9 cellular contexts compared by ENCODE assay signal in the genomic region with DNA sequence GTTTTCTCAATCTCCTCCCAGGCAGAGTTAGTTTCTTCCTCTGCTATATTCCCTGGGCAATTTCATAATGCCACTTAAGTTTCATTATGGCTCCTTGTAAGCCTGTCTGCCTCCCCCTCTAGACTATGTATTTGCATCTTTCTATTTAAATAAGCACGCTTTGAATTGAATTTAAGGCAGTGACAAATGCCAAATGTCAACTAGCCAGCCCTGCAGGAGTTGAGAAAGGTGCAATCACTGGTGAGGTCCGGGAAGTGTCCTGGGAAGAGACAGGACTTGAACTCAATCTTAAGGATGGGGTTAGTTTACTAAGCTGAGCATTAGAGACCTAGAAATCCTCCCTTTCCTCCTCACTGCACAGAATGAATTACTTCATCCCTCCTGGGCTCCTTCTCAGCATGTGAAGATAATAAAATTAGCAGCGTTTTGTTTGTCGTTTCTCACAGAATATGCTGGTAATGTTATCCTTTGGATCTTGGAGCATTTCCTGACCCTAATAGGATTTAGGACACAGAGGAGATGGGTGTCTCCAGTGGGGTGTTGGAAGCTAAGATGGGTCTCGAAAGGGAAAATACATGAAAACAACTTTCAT. TPM values are rescaled to one million over a fixed set of nuclear protein-coding genes. Genes with fewer than 3 reads are reported as not detected.
DNase-seq lines count a peak whose midpoint lies in the region; ATAC-seq and TF ChIP-seq lines count a peak whose summit lies in the region.
"Had no signal": no experiment of that assay in that cellular context is flagged by ENCODE, and none has a peak within 500 bp of the region (broad histone marks: within the 10 kb centered on the region; RNA-seq: fewer than 3 reads in every experiment).

No MANE protein-coding gene starts in this region.

- no peaks in the 10 kb centered on the region for H3K27me3 ChIP-seq in heart right ventricle
- H3K27me3 ChIP-seq in iPS-15b (ENCODE audit: control insufficient read depth, insufficient read depth, low read length): no peaks in the 10 kb centered on the region
- H3K27me3 ChIP-seq in vagina: no peaks in the 10 kb centered on the region

- H3K4me1 Mint-ChIP-seq in T-helper 17 cell: peaks cover 17% of the 10 kb centered on the region

- intact Hi-C loops in heart right ventricle (cut with DNase I): loop anchor here in 2 of 10 donors (10.0 kb wide), 1 partner anchor 146 kb away; the partner anchor contains the start of gene QSER1 (in 2 of the 2)
- intact Hi-C loops in Right ventricle myocardium superior (cut with DNase I): no loop called here
- intact Hi-C loops in vagina (cut with DNase I): no loop called here

- DNase-seq in heart right ventricle: no peak
- DNase-seq in Right ventricle myocardium superior: no peak
- DNase-seq in T-helper 17 cell: no peak
- no peak for DNase-seq in vagina (ENCODE audit: extremely low spot score in 2 of 2)
- no peak for DNase-seq in left lobe of liver (ENCODE audit: low spot score)
- DNase-seq: GDM1 had no signal

- WGBS in heart right ventricle, 2 donors: 61 to 63% methylated on average over 5 of the region's 5 CpGs

- no peaks in the 10 kb centered on the region for H3K27me3 Mint-ChIP-seq in T-helper 17 cell

- H3K4me3 ChIP-seq in heart right ventricle: peak overlapping the region in 7 of 10 donors; percentile 72 to 97 (median 83)
- H3K4me3 ChIP-seq in iPS-15b (ENCODE audit: low read depth, low read length): peak overlapping the region; percentile 88
- peak overlapping the region; percentile 75 to 79 for H3K4me3 ChIP-seq in vagina

- H3K9me3 ChIP-seq in heart right ventricle (no peaks in the 10 kb centered on the region), T-helper 17 cell (ENCODE audit: control insufficient read depth, low read length, poor library complexity, severe bottlenecking) (no peaks in the 10 kb centered on the region), iPS-15b (ENCODE audit: control insufficient read depth, insufficient read depth, low read length) (no peaks in the 10 kb centered on the region), vagina (no peaks in the 10 kb centered on the region)

- ATAC-seq in heart right ventricle (no peak), Right ventricle myocardium superior (ENCODE audit: poor library complexity) (no peak), T-helper 17 cell (no peak), HG03159 (IDR thresholded peaks at IDR 0.05; ENCODE audit: unreplicated experiment) (no peak), left lobe of liver (no peak), esophagus mucosa (no peak)

- H3K4me3 Mint-ChIP-seq in T-helper 17 cell: peak overlapping the region; percentile 92

- H3K27ac Mint-ChIP-seq in T-helper 17 cell: peak overlapping the region; percentile 87

- peaks cover 0 to 18% (median 14%) of the 10 kb centered on the region in 9 donors for H3K4me1 ChIP-seq in heart right ventricle
- peaks cover 8% of the 10 kb centered on the region for H3K4me1 ChIP-seq in iPS-15b (ENCODE audit: control insufficient read depth, insufficient read depth, low read length)
- H3K4me1 ChIP-seq in vagina: peaks cover 38% of the 10 kb centered on the region

- peaks cover 4% of the 10 kb centered on the region for H3K36me3 Mint-ChIP-seq in T-helper 17 cell (ENCODE audit: low read depth)

- TF ChIP-seq POLR2A in vagina (IDR thresholded peaks at IDR 0.05): no peak

- no peak overlapping the region for H3K9ac ChIP-seq in iPS-15b (ENCODE audit: low read depth, low read length)

- TF ChIP-seq CTCF in heart right ventricle (IDR thresholded peaks at IDR 0.05): no peak
- TF ChIP-seq CTCF in vagina (IDR thresholded peaks at IDR 0.05): no peak

- peaks cover 0 to 25% (median 0%) of the 10 kb centered on the region in 9 donors for H3K36me3 ChIP-seq in heart right ventricle
- H3K36me3 ChIP-seq in iPS-15b (ENCODE audit: control insufficient read depth, insufficient read depth, low read length): peaks cover 2% of the 10 kb centered on the region
- H3K36me3 ChIP-seq in vagina: peaks cover 0 to 4% of the 10 kb centered on the region in 2 donors

- H3K27ac ChIP-seq in heart right ventricle (peak overlapping the region in 6 of 10 donors; percentile 96 to 100 (median 99)), vagina (peak overlapping the region; percentile 97)

RNA-seq across cellular contexts. Expression of gene TCP11L1, which starts 1.6 kb away (rescaled TPM):
- total RNA-seq in heart right ventricle: 1 to 10 TPM; 5.0 to 9.2 (median 6.5) TPM
- polyA plus RNA-seq in heart right ventricle: 1 to 10 TPM; 2.8 to 3.9 TPM
- 5.4 TPM for total RNA-seq in Right ventricle myocardium superior
- 10 to 100 TPM; 13.6 to 15.0 TPM for total RNA-seq in T-helper 17 cell
- 28.7 TPM for total RNA-seq in vagina
- 4.2 TPM for total RNA-seq in left lobe of liver
- total RNA-seq in esophagus mucosa: 7.6 TPM

RNA-seq across cellular contexts. Expression of gene DEPDC7, which starts 25.3 kb away (rescaled TPM):
- total RNA-seq in heart right ventricle (under 1 TPM in 6 of 10 donors, not detected in 4; 0.17 to 0.59 (median 0.28) TPM), Right ventricle myocardium superior (0.32 TPM), T-helper 17 cell (under 1 TPM; 0.47 to 0.70 TPM), vagina (2.5 TPM), left lobe of liver (26.1 TPM), esophagus mucosa (5.6 TPM)
- 1 to 10 TPM in 1 of 2 donors, under 1 TPM in 1; 0.30 to 1.5 TPM for polyA plus RNA-seq in heart right ventricle
